9 cellular contexts compared by ENCODE assay signal in the genomic region with DNA sequence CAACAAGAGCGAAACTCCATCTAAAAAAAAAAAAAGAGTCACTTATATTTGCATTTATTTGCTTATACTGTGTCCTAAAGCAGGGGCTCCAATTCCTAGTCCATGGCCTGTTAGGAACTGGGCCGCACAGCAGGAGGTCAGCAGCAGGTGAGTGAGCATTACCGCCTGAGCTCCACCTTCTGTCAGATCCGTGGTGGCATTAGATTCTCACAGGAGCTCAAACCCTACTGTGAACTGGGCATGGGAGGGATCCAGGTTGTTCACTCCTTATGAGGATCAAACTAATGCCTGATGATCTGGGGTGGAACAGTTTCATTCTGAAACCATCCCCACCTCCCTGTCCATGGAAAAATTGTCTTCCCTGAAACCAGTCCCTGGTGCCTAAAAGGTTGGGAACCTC. TPM values are rescaled to one million over a fixed set of nuclear protein-coding genes. Genes with fewer than 3 reads are reported as not detected.
DNase-seq lines count a peak whose midpoint lies in the region; ATAC-seq and TF ChIP-seq lines count a peak whose summit lies in the region.
"Had no signal": no experiment of that assay in that cellular context is flagged by ENCODE, and none has a peak within 500 bp of the region (broad histone marks: within the 10 kb centered on the region; RNA-seq: fewer than 3 reads in every experiment).

No MANE protein-coding gene starts in this region.

- TF ChIP-seq CTCF in HEK293 (tag by site-specific recombination; IDR thresholded peaks at IDR 0.05), result no peak
- no peak for TF ChIP-seq CTCF in adrenal gland (IDR thresholded peaks at IDR 0.05)
- no peak for TF ChIP-seq CTCF in right lobe of liver (IDR thresholded peaks at IDR 0.05)
- TF ChIP-seq CTCF in suprapubic skin (IDR thresholded peaks at IDR 0.05), result no peak

- 86 to 96% (median 91%) methylated on average over 4 of the region's 4 CpGs for WGBS in adrenal gland, 4 donors
- 83% methylated on average over 3 of the region's 4 CpGs for WGBS in right lobe of liver (ENCODE audit: insufficient coverage, low coverage, low lambda C conversion rate, missing lambda C conversion rate)
- 84% methylated on average over 4 of the region's 4 CpGs for WGBS in suprapubic skin

- ATAC-seq in right lobe of liver, result no peak
- ATAC-seq in HG03521 (IDR thresholded peaks at IDR 0.05; ENCODE audit: unreplicated experiment), result no peak
- no peak for ATAC-seq in GM19455 (IDR thresholded peaks at IDR 0.05; ENCODE audit: unreplicated experiment)

- H3K27ac ChIP-seq in HEK293 (ENCODE audit: extremely low read depth, low read depth, low read length) (no peak overlapping the region), adrenal gland (peak overlapping the region in 4 of 5 donors; percentile 8 to 70 (median 42)), right lobe of liver (peak overlapping the region; percentile 24 to 57 (median 43)), suprapubic skin (peak overlapping the region; percentile 70)

- POLR2A ChIA-PET in HEK293 (lab: Yijun Ruan, JAX), result interaction anchor here (0.7 to 1.3 kb wide), 6 partner anchors 15 to 89 kb away, joined by 3 to 7 read pairs (median 3); partner anchors contain the start of gene CDC27

- H3K4me1 Mint-ChIP-seq in activated CD4-positive, alpha-beta T cell treated with anti-CD3 and anti-CD28 coated beads, Interleukin-2, amount 10 ng/mL, durations not matched to agents 24 days and 14 days, result peaks cover 4% of the 10 kb centered on the region

- H3K27me3 ChIP-seq in adrenal gland, result no peaks in the 10 kb centered on the region
- H3K27me3 ChIP-seq in right lobe of liver, result no peaks in the 10 kb centered on the region
- H3K27me3 ChIP-seq in suprapubic skin, result no peaks in the 10 kb centered on the region

- no peaks in the 10 kb centered on the region for H3K9me3 Mint-ChIP-seq in activated CD4-positive, alpha-beta T cell treated with anti-CD3 and anti-CD28 coated beads, Interleukin-2, amount 10 ng/mL, durations not matched to agents 24 days and 14 days

- CTCF ChIA-PET in HEK293 (lab: Yijun Ruan, JAX), result interaction anchor here (0.5 to 1.7 kb wide), 3 partner anchors 22 to 37 kb away, joined by 3 to 7 read pairs (median 3); no protein-coding TSS in a partner anchor

- H3K27ac Mint-ChIP-seq in activated CD4-positive, alpha-beta T cell treated with anti-CD3 and anti-CD28 coated beads, Interleukin-2, amount 10 ng/mL, durations not matched to agents 24 days and 14 days, result no peak overlapping the region

- no peak for TF ChIP-seq POLR2A in adrenal gland (IDR thresholded peaks at IDR 0.05)
- no peak for TF ChIP-seq POLR2A in right lobe of liver (IDR thresholded peaks at IDR 0.05)
- no peak for TF ChIP-seq POLR2A in suprapubic skin (IDR thresholded peaks at IDR 0.05)

- H3K36me3 Mint-ChIP-seq in activated CD4-positive, alpha-beta T cell treated with anti-CD3 and anti-CD28 coated beads, Interleukin-2, amount 10 ng/mL, durations not matched to agents 24 days and 14 days (ENCODE audit: low read depth), result no peaks in the 10 kb centered on the region

- peaks cover 33% of the 10 kb centered on the region for H3K4me1 ChIP-seq in HEK293 (ENCODE audit: control insufficient read depth, insufficient read depth, low read length)
- peaks cover 9 to 50% of the 10 kb centered on the region in 2 donors for H3K4me1 ChIP-seq in adrenal gland (replicated peaks in 1 of 2)
- peaks cover 0 to 32% (median 12%) of the 10 kb centered on the region in 4 donors for H3K4me1 ChIP-seq in right lobe of liver
- H3K4me1 ChIP-seq in suprapubic skin, result peaks cover 60% of the 10 kb centered on the region

- H3K27me3 Mint-ChIP-seq in activated CD4-positive, alpha-beta T cell treated with anti-CD3 and anti-CD28 coated beads, Interleukin-2, amount 10 ng/mL, durations not matched to agents 24 days and 14 days, result peaks cover 22% of the 10 kb centered on the region

- intact Hi-C loops in adrenal gland (cut with DNase I) (no loop called here), right lobe of liver (cut with DNase I) (no loop called here)
- intact Hi-C loops in activated CD4-positive, alpha-beta T cell treated with anti-CD3 and anti-CD28 coated beads, Interleukin-2, amount 10 ng/mL, durations not matched to agents 24 days and 14 days (cut with micrococcal nuclease), result no loop called here

- H3K4me3 Mint-ChIP-seq in activated CD4-positive, alpha-beta T cell treated with anti-CD3 and anti-CD28 coated beads, Interleukin-2, amount 10 ng/mL, durations not matched to agents 24 days and 14 days, result no peak overlapping the region

- TF ChIP-seq EP300 in suprapubic skin (IDR thresholded peaks at IDR 0.05), result no peak

- H3K36me3 ChIP-seq in HEK293 (ENCODE audit: control insufficient read depth in 2 of 2, insufficient read depth in 1 of 2, low read length in 2 of 2), result no peaks in the 10 kb centered on the region
- H3K36me3 ChIP-seq in adrenal gland (replicated peaks in 1 of 2), result no peaks in the 10 kb centered on the region
- no peaks in the 10 kb centered on the region for H3K36me3 ChIP-seq in right lobe of liver
- H3K36me3 ChIP-seq in suprapubic skin, result no peaks in the 10 kb centered on the region

- no peaks in the 10 kb centered on the region for H3K9me3 ChIP-seq in HEK293 (ENCODE audit: control insufficient read depth, insufficient read depth, low read depth, low read length)
- no peaks in the 10 kb centered on the region for H3K9me3 ChIP-seq in adrenal gland (replicated peaks in 1 of 3)
- H3K9me3 ChIP-seq in right lobe of liver, result no peaks in the 10 kb centered on the region
- H3K9me3 ChIP-seq in suprapubic skin, result no peaks in the 10 kb centered on the region
- H3K9me3 ChIP-seq: Caco-2 had no signal

- H3K4me3 ChIP-seq in HEK293 (ENCODE audit: low read depth, low read length) (no peak overlapping the region), adrenal gland (no peak overlapping the region), right lobe of liver (no peak overlapping the region), suprapubic skin (no peak overlapping the region)

- DNase-seq in adrenal gland, result no peak
- DNase-seq in right lobe of liver, result no peak
- no peak for DNase-seq in suprapubic skin (ENCODE audit: low spot score in 2 of 2)
- no peak for DNase-seq in activated CD4-positive, alpha-beta T cell treated with anti-CD3 and anti-CD28 coated beads, Interleukin-2, amount 10 ng/mL, durations not matched to agents 24 days and 14 days
- no peak for DNase-seq in NCI-H2029 (lab: John Stamatoyannopoulos, UW)
- DNase-seq: Caco-2 had no signal

TF ChIP-seq in HEK293, 187 proteins besides CTCF, POLR2A, EP300 and RAD21:
- peak; percentile 71 for TF ChIP-seq PRDM10 (tag by site-specific recombination; IDR thresholded peaks at IDR 0.05)
- TF ChIP-seq ZNF175 (tag by site-specific recombination; IDR thresholded peaks at IDR 0.05), result no peak

RNA-seq across cellular contexts. Expression of gene ITGB3, which starts 24.9 kb away (rescaled TPM):
- total RNA-seq in adrenal gland, result 1 to 10 TPM in 6 of 8 donors, under 1 TPM in 2; 0.12 to 2.2 (median 1.6) TPM
- polyA plus RNA-seq in adrenal gland, result under 1 TPM; 0.40 to 0.84 (median 0.64) TPM
- 1 to 10 TPM; 2.2 to 8.0 (median 4.8) TPM for total RNA-seq in right lobe of liver
- total RNA-seq in suprapubic skin, result 1 to 10 TPM in 3 of 4 donors, under 1 TPM in 1; 0.76 to 6.6 (median 4.6) TPM
- not detected in 2 replicates for total RNA-seq in activated CD4-positive, alpha-beta T cell treated with anti-CD3 and anti-CD28 coated beads, Interleukin-2, amount 10 ng/mL, durations not matched to agents 24 days and 14 days

RNA-seq across cellular contexts. Expression of gene EFCAB13, which starts 45.2 kb away (rescaled TPM):
- total RNA-seq in adrenal gland (1 to 10 TPM; 1.1 to 7.5 (median 3.5) TPM), right lobe of liver (1 to 10 TPM in 5 of 6 experiments, under 1 TPM in 1; 0.68 to 7.2 (median 3.2) TPM), suprapubic skin (1 to 10 TPM in 3 of 4 donors, under 1 TPM in 1; 0.26 to 2.8 (median 2.1) TPM)
- polyA plus RNA-seq in adrenal gland, result 1 to 10 TPM; 1.2 to 3.3 (median 1.3) TPM
- 1.1 and 1.9 TPM in 2 replicates for total RNA-seq in activated CD4-positive, alpha-beta T cell treated with anti-CD3 and anti-CD28 coated beads, Interleukin-2, amount 10 ng/mL, durations not matched to agents 24 days and 14 days
